In genomic region chr1:154936416-154937050, GRCh38 we compare ENCODE assay signal across 8 cellular contexts.
DNase-seq lines count a peak whose midpoint lies in the region; ATAC-seq and TF ChIP-seq lines count a peak whose summit lies in the region.

Gene PMVK (minus strand): TSS chr1:154936719. CDS start chr1:154936685, 34 bp downstream.

- TF ChIP-seq RAD21 in Ishikawa (IDR thresholded peaks at IDR 0.05; ENCODE audit: low read depth) = peak; percentile 42; the same call in 1 of the 2 replicates

- peak; percentile 62 for TF ChIP-seq POLR2A in erythroblast (IDR thresholded peaks at IDR 0.05; ENCODE audit: low read length)

- H3K9me3 ChIP-seq in mucosa of stomach (ENCODE audit: control insufficient read depth, low read length) = no peaks in the 10 kb centered on the region

- DNase-seq in DMS153 (lab: John Stamatoyannopoulos, UW) (peak; percentile 98), OCI-M2 (lab: John Stamatoyannopoulos, UW; ENCODE audit: unreplicated experiment) (peak; percentile 57), erythroblast (lab: John Stamatoyannopoulos, UW) (peak; percentile 97 to 98)
- DNase-seq in activated T-cell treated with anti-CD3 and anti-CD28 coated beads, Interleukin-2, amount 50 U/mL, for 1 hour = peak; percentile 94
- DNase-seq in stimulated activated CD8-positive, alpha-beta memory T cell treated with anti-CD3 and anti-CD28 coated beads, Interleukin-7, amount 100 ng/mL, for 1 hour (ENCODE audit: low read depth in 2 of 2) = peak; percentile 84 to 89

- no peaks in the 10 kb centered on the region for H3K36me3 ChIP-seq in mucosa of stomach (ENCODE audit: control insufficient read depth, insufficient read depth, low read length)

- peaks cover 52% of the 10 kb centered on the region for H3K4me1 ChIP-seq in mucosa of stomach (ENCODE audit: control insufficient read depth, insufficient read depth, low read length)

- TF ChIP-seq EP300 in Ishikawa (IDR thresholded peaks at IDR 0.05; ENCODE audit: borderline replicate concordance) = no peak

- peak; percentile 69 for ATAC-seq in GM21529 (IDR thresholded peaks at IDR 0.05; ENCODE audit: unreplicated experiment)

- peak within 1 kb of the TSS; percentile 80 for H3K4me3 ChIP-seq in mucosa of stomach (ENCODE audit: low read length)

- H3K27me3 ChIP-seq in mucosa of stomach (ENCODE audit: control insufficient read depth, insufficient read depth, low read length) = no peaks in the 10 kb centered on the region

- H3K9ac ChIP-seq in mucosa of stomach (ENCODE audit: low read length) = peak within 1 kb of the TSS; percentile 97

TF ChIP-seq in Ishikawa, 13 proteins besides CTCF, POLR2A, EP300 and RAD21:
- TF ChIP-seq TEAD4 (IDR thresholded peaks at IDR 0.05) (0 out of 2 replicates have a peak, but pooled peaks have one; percentile 16), USF1 (IDR thresholded peaks at IDR 0.05) (peak; percentile 98), NFIC (IDR thresholded peaks at IDR 0.05) (no peak; the same call in 1 of the 2 replicates), TAF1 (IDR thresholded peaks at IDR 0.05; ENCODE audit: low read depth) (peak; percentile 60), CREB1 (IDR thresholded peaks at IDR 0.05; ENCODE audit: low read depth) (no peak), TCF12 (IDR thresholded peaks at IDR 0.05; ENCODE audit: low read depth) (peak; percentile 60; the same call in 1 of the 2 replicates), MAX (IDR thresholded peaks at IDR 0.05) (peak; percentile 100), EGR1 (IDR thresholded peaks at IDR 0.05) (no peak), CEBPB (IDR thresholded peaks at IDR 0.05) (no peak), YY1 (IDR thresholded peaks at IDR 0.05; ENCODE audit: low read depth) (peak; percentile 73), ZBTB7A (IDR thresholded peaks at IDR 0.05; ENCODE audit: low read depth) (no peak), FOXM1 (IDR thresholded peaks at IDR 0.05; ENCODE audit: borderline replicate concordance, low read depth) (no peak), REST (IDR thresholded peaks at IDR 0.05; ENCODE audit: low read depth) (no peak)

Comparison
In these comparisons a context has a peak if more than half of its experiments do, and no peak if none do; other contexts are left out.
1. Peak in every context shown above with its lines: DNase-seq, ATAC-seq and H3K4me3 ChIP-seq.